ENCODE assay signal across 8 cellular contexts in the genomic region with DNA sequence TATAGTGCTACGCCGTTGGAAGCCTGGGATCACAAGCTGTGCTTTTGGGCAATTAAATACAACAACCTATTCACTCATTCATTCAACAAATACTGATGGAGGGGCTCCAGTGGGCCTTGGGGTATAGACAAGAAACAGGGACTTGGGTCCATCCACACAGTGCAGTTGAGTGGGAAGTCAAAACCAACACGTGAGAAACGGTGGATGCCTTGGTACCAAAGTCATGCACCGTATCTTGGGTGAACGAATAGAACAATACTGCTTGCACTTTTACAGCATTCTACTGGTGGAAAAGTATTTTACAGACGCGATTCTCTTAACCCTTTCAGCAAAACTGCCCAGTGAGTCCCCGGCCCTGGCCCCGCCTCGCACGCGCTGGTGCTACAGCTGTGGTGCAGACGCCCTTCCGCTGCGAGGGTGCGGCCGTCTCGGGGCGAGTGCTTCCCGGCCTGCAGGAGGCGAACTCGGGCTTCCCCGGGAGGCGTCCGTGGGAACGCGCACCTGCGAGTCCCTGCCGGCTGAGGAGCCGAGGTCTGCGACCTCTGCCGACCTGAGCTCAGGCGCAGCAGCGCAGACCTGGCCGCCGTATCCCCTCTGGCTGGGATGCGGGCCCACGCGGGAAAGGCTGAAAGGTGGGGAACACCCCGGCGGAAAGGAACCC. TPM values are rescaled to one million over a fixed set of nuclear protein-coding genes. Genes with fewer than 3 reads are reported as not detected.
DNase-seq lines count a peak whose midpoint lies in the region; ATAC-seq, FAIRE-seq and TF ChIP-seq lines count a peak whose summit lies in the region.

No MANE protein-coding gene starts in this region.

- peak overlapping the region; percentile 54 to 96 (median 94) for H3K27ac ChIP-seq in heart left ventricle
- H3K27ac ChIP-seq in urinary bladder (ENCODE audit: low read depth) = peak overlapping the region; percentile 27

- H3K36me3 ChIP-seq in heart left ventricle (no peaks in the 10 kb centered on the region), urinary bladder (ENCODE audit: insufficient read depth) (no peaks in the 10 kb centered on the region)

- intact Hi-C loops in heart left ventricle (cut with DNase I) = loop anchor here in 8 of 10 donors (5.0 to 10.0 kb wide), 7 partner anchors 76 to 296 kb away; no protein-coding TSS in a partner anchor

- FAIRE-seq in D721Med (lab: Jason Lieb, UNC) = no peak

- peaks cover 7% of the 10 kb centered on the region for H3K4me1 Mint-ChIP-seq in progenitor cell of endocrine pancreas (ENCODE audit: low read depth)

- peak; percentile 44 for TF ChIP-seq CTCF in D721Med (IDR thresholded peaks at IDR 0.05; ENCODE audit: insufficient read depth, missing control alignments)
- peak; percentile 54 to 85 (median 68) for TF ChIP-seq CTCF in heart left ventricle (IDR thresholded peaks at IDR 0.05)
- TF ChIP-seq CTCF in progenitor cell of endocrine pancreas (IDR thresholded peaks at IDR 0.05; ENCODE audit: unreplicated experiment) = peak; percentile 72

- peaks cover 0 to 51% (median 11%) of the 10 kb centered on the region in 12 donors for H3K4me1 ChIP-seq in heart left ventricle
- H3K4me1 ChIP-seq in urinary bladder (ENCODE audit: insufficient read depth) = no peaks in the 10 kb centered on the region

- peaks cover 0 to 19% (median 0%) of the 10 kb centered on the region in 9 donors for H3K27me3 ChIP-seq in heart left ventricle

- TF ChIP-seq POLR2A in heart left ventricle (IDR thresholded peaks at IDR 0.05) = no peak

- DNase-seq in D721Med (ENCODE audit: insufficient read length, low spot score) = no peak
- peak; percentile 68 for DNase-seq in HT1080 (ENCODE audit: low read depth)
- peak; percentile 73 for DNase-seq in SK-N-DZ (ENCODE audit: low spot score)
- DNase-seq in activated naive CD4-positive, alpha-beta T cell treated with anti-CD3 and anti-CD28 coated beads, Interleukin-2, amount 50 U/mL, for 16 hours = peak; percentile 66
- peak; percentile 84 to 90 (median 88) for DNase-seq in heart left ventricle
- DNase-seq in progenitor cell of endocrine pancreas (ENCODE audit: low spot score, unreplicated experiment) = peak; percentile 77

- ATAC-seq in GM21381 (IDR thresholded peaks at IDR 0.05; ENCODE audit: unreplicated experiment) (peak; percentile 60), heart left ventricle (peak; percentile 61 to 88 (median 81))

- peaks cover 19% of the 10 kb centered on the region for H3K27me3 Mint-ChIP-seq in progenitor cell of endocrine pancreas

- H3K9me3 ChIP-seq in heart left ventricle = no peaks in the 10 kb centered on the region

- H3K4me3 ChIP-seq in heart left ventricle = peak overlapping the region; percentile 67 to 99 (median 90)
- peak overlapping the region; percentile 96 for H3K4me3 ChIP-seq in urinary bladder (ENCODE audit: low read depth, low read length)

- H3K4me3 Mint-ChIP-seq in progenitor cell of endocrine pancreas (ENCODE audit: low read depth) = peak overlapping the region; percentile 74

- H3K27ac Mint-ChIP-seq in progenitor cell of endocrine pancreas = peak overlapping the region; percentile 96

- H3K9me3 Mint-ChIP-seq in progenitor cell of endocrine pancreas (ENCODE audit: low read depth) = no peaks in the 10 kb centered on the region

- 5 to 6% (median 5%) methylated on average over 33 to 42 of the region's 42 CpGs for WGBS in heart left ventricle, 4 donors
- WGBS in urinary bladder = 5% methylated on average over 42 of the region's 42 CpGs

- no peaks in the 10 kb centered on the region for H3K36me3 Mint-ChIP-seq in progenitor cell of endocrine pancreas (ENCODE audit: insufficient read depth)

RNA-seq across cellular contexts. Expression of a gene that starts 8.3 kb away (rescaled TPM):
- 2.0 and 2.1 TPM in 2 replicates for total RNA-seq in HT1080 (2014; rRNA removed; shearing (Covaris generic))
- 1.8 and 2.2 TPM in 2 replicates for polyA plus RNA-seq in HT1080 (2015; cell fraction: cytosol; rRNA removed)
- polyA plus RNA-seq in HT1080 (2015; cell fraction: nucleus; rRNA removed) = 3.6 and 3.8 TPM in 2 replicates
- 3.0 and 3.3 TPM in 2 replicates for polyA plus RNA-seq in SK-N-DZ (2014; cell fraction: cytosol; rRNA removed)
- 2.4 and 4.4 TPM in 2 replicates for polyA plus RNA-seq in SK-N-DZ (2014; cell fraction: nucleus; rRNA removed)
- total RNA-seq in heart left ventricle = 10 to 100 TPM; 12.0 to 35.7 (median 28.0) TPM
- 10 to 100 TPM in 1 of 2 donors, 1 to 10 TPM in 1; 9.1 to 16.6 TPM for polyA plus RNA-seq in heart left ventricle
- total RNA-seq in progenitor cell of endocrine pancreas = 19.0 and 28.1 TPM in 2 replicates
- 17.6 TPM for total RNA-seq in urinary bladder
- 8.2 TPM for polyA plus RNA-seq in urinary bladder
